In genomic region chr18:48884306-48885235, GRCh38 we compare ENCODE assay signal across 21 cellular contexts.
DNase-seq lines count a peak whose midpoint lies in the region; ATAC-seq and TF ChIP-seq lines count a peak whose summit lies in the region.
"Had no signal": no experiment of that assay in that cellular context is flagged by ENCODE, and none has a peak within 500 bp of the region (broad histone marks: within the 10 kb centered on the region; RNA-seq: fewer than 3 reads in every experiment).

No MANE protein-coding gene starts in this region.

- H3K4me2 ChIP-seq in mesenchymal stem cell (ENCODE audit: low read length, poor library complexity, severe bottlenecking) (no peak overlapping the region), MM.1S (ENCODE audit: low read depth, low read length) (no peak overlapping the region)
- H3K4me2 ChIP-seq: A549 had no signal

- H2AK5ac ChIP-seq in mesenchymal stem cell (ENCODE audit: low read length, severe bottlenecking) = peak overlapping the region; percentile 40

- ATAC-seq in activated CD4-positive, CD25-positive, alpha-beta regulatory T cell treated with anti-CD3 and anti-CD28 coated beads, Interleukin-2, amount 50 U/mL, for 24 hours = no peak
- ATAC-seq in HG03469 (IDR thresholded peaks at IDR 0.05; ENCODE audit: unreplicated experiment) (no peak), HG02642 (IDR thresholded peaks at IDR 0.05; ENCODE audit: poor library complexity, unreplicated experiment) (no peak)
- ATAC-seq: A549; activated T-cell treated with anti-CD3 and anti-CD28 coated beads, Interleukin-2, amount 50 U/mL, for 72 hours; sciatic nerve had no signal

- peak; percentile 17 for DNase-seq in activated CD4-positive, CD25-positive, alpha-beta regulatory T cell treated with anti-CD3 and anti-CD28 coated beads, Interleukin-2, amount 50 U/mL, for 72 hours
- DNase-seq in NCI-H69 (lab: John Stamatoyannopoulos, UW) = peak; percentile 48
- no peak for DNase-seq in mesenchymal stem cell
- DNase-seq in spleen = peak; percentile 51
- no peak for DNase-seq in MM.1S
- DNase-seq: activated T-cell treated with anti-CD3 and anti-CD28 coated beads, Interleukin-2, amount 50 U/mL, for 72 hours; C1 segment of cervical spinal cord; erythroblast; GDM1; NCI-H774; SJCRH30; stimulated activated CD4-positive, alpha-beta T cell treated with anti-CD3 and anti-CD28 coated beads, Interleukin-1b, Interleukin-23, amount 100 ng/mL, for 48 hours; upper lobe of left lung had no signal

- H3K9ac ChIP-seq in mesenchymal stem cell (ENCODE audit: low read length) (no peak overlapping the region), MM.1S (ENCODE audit: low read length) (no peak overlapping the region)

- H3K4ac ChIP-seq in mesenchymal stem cell (ENCODE audit: low read depth in 1 of 2, low read length in 2 of 2) = peak overlapping the region in 1 of 2 experiments; percentile 66

- peak overlapping the region; percentile 15 for H2BK120ac ChIP-seq in mesenchymal stem cell (ENCODE audit: low read depth, low read length)

- H3K9me2 ChIP-seq in MM.1S (replicated peaks; ENCODE audit: insufficient read depth, low read length) = no peaks in the 10 kb centered on the region

- H4K91ac ChIP-seq in mesenchymal stem cell (ENCODE audit: low read length) = peak overlapping the region; percentile 46

- no peaks in the 10 kb centered on the region for H3K79me2 ChIP-seq in MM.1S (ENCODE audit: low read length)

- no peaks in the 10 kb centered on the region for H3F3A ChIP-seq in MM.1S (ENCODE audit: insufficient read depth, low read length)

- no peak overlapping the region for H3K23ac ChIP-seq in mesenchymal stem cell (ENCODE audit: low read length in 2 of 2)

- intact Hi-C loops in spleen (cut with DNase I; ENCODE audit: low total_unique reads) = no loop called here

- H3K79me1 ChIP-seq in mesenchymal stem cell (replicated peaks; ENCODE audit: low read length, poor library complexity, severe bottlenecking) = no peaks in the 10 kb centered on the region

- H3K14ac ChIP-seq in mesenchymal stem cell (ENCODE audit: low read length in 2 of 2) = no peak overlapping the region

- H3K27ac ChIP-seq in mesenchymal stem cell (ENCODE audit: low read length, poor library complexity, severe bottlenecking) (no peak overlapping the region), spleen (no peak overlapping the region), MM.1S (ENCODE audit: low read length) (no peak overlapping the region)
- H3K27ac ChIP-seq: adrenal gland, ovary, SJCRH30, upper lobe of left lung, VCaP had no signal

- H3K27me3 ChIP-seq in mesenchymal stem cell (ENCODE audit: control insufficient read depth in 1 of 2, insufficient read depth in 1 of 2, low read length in 2 of 2) = peaks cover 0 to 12% of the 10 kb centered on the region in 2 experiments
- no peaks in the 10 kb centered on the region for H3K27me3 ChIP-seq in spleen (replicated peaks in 1 of 7)
- no peaks in the 10 kb centered on the region for H3K27me3 ChIP-seq in MM.1S (replicated peaks; ENCODE audit: insufficient read depth, low read length)
- H3K27me3 ChIP-seq: adrenal gland, ovary, SJCRH30, upper lobe of left lung had no signal

- H2BK5ac ChIP-seq in mesenchymal stem cell (ENCODE audit: low read depth, low read length, poor library complexity, severe bottlenecking) = no peak overlapping the region

- no peak overlapping the region for H2AFZ ChIP-seq in mesenchymal stem cell (ENCODE audit: low read depth, low read length)
- no peak overlapping the region for H2AFZ ChIP-seq in MM.1S (ENCODE audit: low read length)

- WGBS in mesenchymal stem cell = 95% methylated on average over 9 of the region's 9 CpGs
- WGBS in spleen, 5 donors = 77 to 90% (median 85%) methylated on average over 9 of the region's 9 CpGs

- H3K36me3 ChIP-seq in mesenchymal stem cell (ENCODE audit: control insufficient read depth in 1 of 2, insufficient read depth in 2 of 2, low read depth in 1 of 2, low read length in 2 of 2) (no peaks in the 10 kb centered on the region), spleen (no peaks in the 10 kb centered on the region), MM.1S (replicated peaks; ENCODE audit: insufficient read depth, low read length) (no peaks in the 10 kb centered on the region)
- H3K36me3 ChIP-seq: adrenal gland, ovary, SJCRH30, upper lobe of left lung had no signal

- peak overlapping the region in 1 of 2 experiments; percentile 5 for H2BK12ac ChIP-seq in mesenchymal stem cell (ENCODE audit: low read length in 2 of 2)

- H4K8ac ChIP-seq in mesenchymal stem cell (ENCODE audit: low read length) = no peak overlapping the region

- peak overlapping the region; percentile 54 for H2BK15ac ChIP-seq in mesenchymal stem cell (ENCODE audit: low read depth, poor library complexity, severe bottlenecking)

- no peak overlapping the region for H3K4me3 ChIP-seq in mesenchymal stem cell (ENCODE audit: insufficient read depth in 1 of 2, low read depth in 1 of 2, low read length in 2 of 2)
- no peak overlapping the region for H3K4me3 ChIP-seq in spleen
- no peak overlapping the region for H3K4me3 ChIP-seq in MM.1S (ENCODE audit: low read length)
- H3K4me3 ChIP-seq: A549, adrenal gland, ovary, SJCRH30, upper lobe of left lung had no signal

- TF ChIP-seq POLR2A in spleen (IDR thresholded peaks at IDR 0.05) = no peak

- peak overlapping the region; percentile 14 to 18 for H3K18ac ChIP-seq in mesenchymal stem cell (ENCODE audit: low read depth in 1 of 2, low read length in 2 of 2)

- TF ChIP-seq CTCF in spleen (IDR thresholded peaks at IDR 0.05 in 8 of 11, conservative IDR thresholded peaks at IDR 0.05 in 3 of 11) (no peak), MM.1S (IDR thresholded peaks at IDR 0.05; ENCODE audit: low read length) (no peak)

- no peaks in the 10 kb centered on the region for H4K20me1 ChIP-seq in MM.1S (ENCODE audit: insufficient read depth, low read length)

- peaks cover 9% of the 10 kb centered on the region for H3K4me1 ChIP-seq in mesenchymal stem cell (ENCODE audit: control insufficient read depth, insufficient read depth, low read depth, low read length)
- peaks cover 0 to 15% (median 2%) of the 10 kb centered on the region in 6 donors for H3K4me1 ChIP-seq in spleen
- no peaks in the 10 kb centered on the region for H3K4me1 ChIP-seq in MM.1S (ENCODE audit: low read length)
- H3K4me1 ChIP-seq: A549 had no signal

- no peaks in the 10 kb centered on the region for H3K9me3 ChIP-seq in mesenchymal stem cell (ENCODE audit: control insufficient read depth, low read length)
- H3K9me3 ChIP-seq in spleen = no peaks in the 10 kb centered on the region
- no peaks in the 10 kb centered on the region for H3K9me3 ChIP-seq in MM.1S (replicated peaks; ENCODE audit: insufficient read depth, low read length)
- H3K9me3 ChIP-seq: A549, adrenal gland, ovary, SJCRH30, upper lobe of left lung had no signal

Comparison
In these comparisons a context has a peak if more than half of its experiments do, and no peak if none do; other contexts are left out.
1. DNase-seq: peak in activated CD4-positive, CD25-positive, alpha-beta regulatory T cell treated with anti-CD3 and anti-CD28 coated beads, Interleukin-2, amount 50 U/mL, for 72 hours (single experiment), NCI-H69 (single experiment) and spleen (single experiment); none in mesenchymal stem cell (single experiment) and MM.1S (single experiment).